Comparison of ENCODE assay signal across 26 cellular contexts in genomic region chr17:82011617-82012481, GRCh38. TPM values are rescaled to one million over a fixed set of nuclear protein-coding genes. Genes with fewer than 3 reads are reported as not detected.
DNase-seq lines count a peak whose midpoint lies in the region; ATAC-seq, FAIRE-seq and TF ChIP-seq lines count a peak whose summit lies in the region.
"Had no signal": no experiment of that assay in that cellular context is flagged by ENCODE, and none has a peak within 500 bp of the region (broad histone marks: within the 10 kb centered on the region; RNA-seq: fewer than 3 reads in every experiment).

No MANE protein-coding gene starts in this region.

- no peak for ATAC-seq in heart left ventricle
- ATAC-seq in upper lobe of right lung = no peak
- ATAC-seq: activated naive CD8-positive, alpha-beta T cell treated with anti-CD3 and anti-CD28 coated beads, Interleukin-2, amount 50 U/mL, for 24 hours had no signal

- H2AK5ac ChIP-seq in H1 (ENCODE audit: low read depth, low read length) (no peak overlapping the region), neuronal stem cell (ENCODE audit: low read depth, low read length) (no peak overlapping the region)

- no peaks in the 10 kb centered on the region for H3K23me2 ChIP-seq in H1 (ENCODE audit: low read depth, low read length)

- H2BK20ac ChIP-seq in H1 (ENCODE audit: low read length) = no peak overlapping the region

- H3K23ac ChIP-seq in H1 (ENCODE audit: insufficient read length) = no peak overlapping the region
- H3K23ac ChIP-seq in neuronal stem cell (ENCODE audit: low read depth, low read length, poor library complexity) = peak overlapping the region; percentile 80

- H3K27me3 ChIP-seq in heart left ventricle (no peaks in the 10 kb centered on the region), right atrium auricular region (no peaks in the 10 kb centered on the region), H1 (replicated peaks in 1 of 4; ENCODE audit: control insufficient read depth in 3 of 4, extremely low read depth in 1 of 4, insufficient read depth in 3 of 4, low read length in 3 of 4) (no peaks in the 10 kb centered on the region), neuronal stem cell (ENCODE audit: control insufficient read depth in 3 of 3, insufficient read depth in 3 of 3, low read depth in 1 of 3, low read length in 3 of 3) (no peaks in the 10 kb centered on the region), upper lobe of right lung (no peaks in the 10 kb centered on the region)

- no peak for TF ChIP-seq EP300 in H1 (IDR thresholded peaks at IDR 0.05; ENCODE audit: borderline replicate concordance in 1 of 2, low read depth in 2 of 2, low read length in 2 of 2)

- POLR2A ChIA-PET in H1 (lab: Charles Lee; ENCODE audit: partially characterized antibody) = interaction anchor here (1.0 to 1.7 kb wide), 3 partner anchors 10 to 11 kb away, joined by 3 to 4 read pairs (median 3); partner anchors contain the start of gene CENPX

- no peak overlapping the region for H3K4me3 ChIP-seq in heart left ventricle
- no peak overlapping the region for H3K4me3 ChIP-seq in right atrium auricular region
- H3K4me3 ChIP-seq in H1 (ENCODE audit: extremely low read depth in 1 of 4, insufficient read depth in 2 of 4, low read depth in 3 of 4, low read length in 4 of 4) = no peak overlapping the region
- no peak overlapping the region for H3K4me3 ChIP-seq in neuronal stem cell (ENCODE audit: low read length in 2 of 2)
- no peak overlapping the region for H3K4me3 ChIP-seq in upper lobe of right lung

- no peak for DNase-seq in heart left ventricle
- DNase-seq in right atrium auricular region (ENCODE audit: low spot score) = no peak
- no peak for DNase-seq in H1 (ENCODE audit: low read depth in 1 of 2, low spot score in 2 of 2)
- no peak for DNase-seq in neuronal stem cell (ENCODE audit: low spot score)
- no peak for DNase-seq in upper lobe of right lung
- DNase-seq in NCI-H526 (lab: John Stamatoyannopoulos, UW) = no peak
- no peak for DNase-seq in ACHN
- no peak for DNase-seq in GM12892 (ENCODE audit: insufficient read length)
- DNase-seq: activated CD4-positive, alpha-beta memory T cell treated with anti-CD3 and anti-CD28 coated beads, Interleukin-2, amount 10 ng/mL, durations not matched to agents 7 days and 5 days; activated CD8-positive, alpha-beta memory T cell treated with anti-CD3 and anti-CD28 coated beads, Interleukin-2, amount 50 U/mL, for 4 hours; activated naive CD4-positive, alpha-beta T cell; activated naive CD8-positive, alpha-beta T cell treated with anti-CD3 and anti-CD28 coated beads, Interleukin-2, amount 50 U/mL, for 24 hours; caudate nucleus; CD4-positive, alpha-beta T cell; glutamatergic neuron; GOT3; MM.1S; NCI-H2029 treated with DMSO at 0.1 percent for 48 hours; NCI-H69; SIG-M5; stimulated activated CD4-positive, alpha-beta T cell treated with anti-CD3 and anti-CD28 coated beads, Interleukin-4, amount 100 ng/mL, for 1 hour had no signal

- CTCF ChIA-PET in H1 (lab: Charles Lee; ENCODE audit: partially characterized antibody) = interaction anchor here (0.9 to 1.8 kb wide), 4 partner anchors 9 to 52 kb away, joined by 3 to 7 read pairs (median 6); no protein-coding TSS in a partner anchor

- no peak overlapping the region for H4K91ac ChIP-seq in H1 (replicated peaks; ENCODE audit: insufficient read length, low read length)
- no peak overlapping the region for H4K91ac ChIP-seq in neuronal stem cell (ENCODE audit: low read depth, low read length, poor library complexity)

- TF ChIP-seq CTCF in heart left ventricle (IDR thresholded peaks at IDR 0.05) (no peak), right atrium auricular region (IDR thresholded peaks at IDR 0.05) (no peak), H1 (IDR thresholded peaks at IDR 0.05; ENCODE audit: control extremely low read depth in 1 of 3, insufficient read depth in 1 of 3, low read depth in 1 of 3, low read length in 3 of 3) (no peak), upper lobe of right lung (IDR thresholded peaks at IDR 0.05) (no peak)

- H3K79me2 ChIP-seq in H1 (ENCODE audit: control insufficient read depth in 1 of 2, insufficient read depth in 2 of 2, low read length in 2 of 2) = no peaks in the 10 kb centered on the region
- H3K79me2 ChIP-seq: parathyroid adenoma had no signal

- no peaks in the 10 kb centered on the region for H3K9me3 ChIP-seq in heart left ventricle
- no peaks in the 10 kb centered on the region for H3K9me3 ChIP-seq in right atrium auricular region
- no peaks in the 10 kb centered on the region for H3K9me3 ChIP-seq in H1 (ENCODE audit: insufficient read depth in 2 of 2, low read depth in 1 of 2, low read length in 1 of 2)
- H3K9me3 ChIP-seq in neuronal stem cell (replicated peaks in 1 of 2; ENCODE audit: control insufficient read depth in 2 of 2, insufficient read depth in 1 of 2, low read depth in 1 of 2, low read length in 2 of 2) = no peaks in the 10 kb centered on the region
- H3K9me3 ChIP-seq in upper lobe of right lung = no peaks in the 10 kb centered on the region

- H4K8ac ChIP-seq in H1 (ENCODE audit: extremely low read depth, insufficient read depth, low read length) (peak overlapping the region; percentile 51), neuronal stem cell (ENCODE audit: low read depth, low read length) (no peak overlapping the region)

- no peak overlapping the region for H3K4me2 ChIP-seq in H1 (ENCODE audit: insufficient read depth in 1 of 2, low read depth in 2 of 2, low read length in 2 of 2)
- no peak overlapping the region for H3K4me2 ChIP-seq in neuronal stem cell (ENCODE audit: insufficient read depth, low read length, poor library complexity, severe bottlenecking)
- H3K4me2 ChIP-seq: KMS-11 had no signal

- intact Hi-C loops in heart left ventricle (cut with DNase I) = no loop called here
- intact Hi-C loops in upper lobe of right lung (cut with DNase I) = no loop called here

- H2BK15ac ChIP-seq in H1 (ENCODE audit: low read length) = no peak overlapping the region
- no peak overlapping the region for H2BK15ac ChIP-seq in neuronal stem cell (ENCODE audit: low read length)

- H3K36me3 ChIP-seq in heart left ventricle (peaks cover 0 to 9% (median 0%) of the 10 kb centered on the region in 9 donors), right atrium auricular region (no peaks in the 10 kb centered on the region), H1 (ENCODE audit: control insufficient read depth in 2 of 4, insufficient read depth in 4 of 4, low read length in 3 of 4) (no peaks in the 10 kb centered on the region; a peak in 2 of 8 replicates), neuronal stem cell (replicated peaks in 1 of 2; ENCODE audit: control insufficient read depth in 2 of 2, insufficient read depth in 2 of 2, low read length in 2 of 2) (peaks cover 1 to 4% of the 10 kb centered on the region in 2 donors), upper lobe of right lung (no peaks in the 10 kb centered on the region)

- H3K14ac ChIP-seq in H1 (ENCODE audit: insufficient read length) = no peak overlapping the region
- peak overlapping the region; percentile 38 for H3K14ac ChIP-seq in neuronal stem cell (ENCODE audit: low read length)

- no peak overlapping the region for H3K56ac ChIP-seq in H1 (replicated peaks; ENCODE audit: insufficient read length, low read depth, low read length)

- in situ Hi-C loops in ACHN (cut with HindIII; ENCODE audit: low pct_ligation_motif_present, low pct_unique_long_range_greater_than_20kb, low sequenced_read_pairs) = no loop called here

- WGBS in heart left ventricle, 4 donors = 85 to 88% (median 87%) methylated on average over 29 to 35 of the region's 35 CpGs
- WGBS in H1 (ENCODE audit: extremely low coverage in 1 of 2, insufficient coverage in 1 of 2, insufficient read length in 1 of 2, insufficient replicate concordance in 2 of 2, low coverage in 1 of 2, low lambda C conversion rate in 2 of 2, missing lambda C conversion rate in 1 of 2), 2 experiments = 91% methylated on average over 31 of the region's 35 CpGs; no CpG with 5 or more reads in 1 of the 2 experiments
- WGBS in neuronal stem cell (ENCODE audit: extremely low coverage in 2 of 2, insufficient read length in 2 of 2, insufficient replicate concordance in 1 of 2), 2 donors = no CpG with 5 or more reads among the region's 35 CpGs

- no peak for TF ChIP-seq RAD21 in H1 (IDR thresholded peaks at IDR 0.05 in 1 of 2, conservative IDR thresholded peaks at IDR 0.05 in 1 of 2; ENCODE audit: low read depth in 2 of 2, low read length in 2 of 2)

- H3K27ac ChIP-seq in heart left ventricle = peak overlapping the region; percentile 67 to 96 (median 90)
- H3K27ac ChIP-seq in right atrium auricular region = peak overlapping the region in 1 of 2 donors; percentile 75
- H3K27ac ChIP-seq in H1 (ENCODE audit: low read depth, low read length) = no peak overlapping the region
- no peak overlapping the region for H3K27ac ChIP-seq in neuronal stem cell (replicated peaks; ENCODE audit: low read length)
- H3K27ac ChIP-seq in upper lobe of right lung = peak overlapping the region; percentile 78
- H3K27ac ChIP-seq: KMS-11, parathyroid adenoma had no signal

- H3K4me1 ChIP-seq in heart left ventricle (peaks cover 0 to 52% (median 13%) of the 10 kb centered on the region in 12 donors), right atrium auricular region (peaks cover 0 to 21% of the 10 kb centered on the region in 2 donors), H1 (replicated peaks in 1 of 4; ENCODE audit: control insufficient read depth in 3 of 4, insufficient read depth in 4 of 4, low read length in 3 of 4) (0 out of 7 replicates have a peak, but pooled peaks cover 0 to 1% (median 0%) of the 10 kb centered on the region in 4 experiments), neuronal stem cell (ENCODE audit: control insufficient read depth in 2 of 2, insufficient read depth in 1 of 2, low read depth in 1 of 2, low read length in 2 of 2) (peaks cover 0 to 15% of the 10 kb centered on the region in 2 donors), upper lobe of right lung (peaks cover 3% of the 10 kb centered on the region)
- H3K4me1 ChIP-seq: parathyroid adenoma had no signal

- peaks cover 4 to 7% of the 10 kb centered on the region in 2 experiments for H4K20me1 ChIP-seq in H1 (replicated peaks in 1 of 2; ENCODE audit: control insufficient read depth in 1 of 2, insufficient read depth in 2 of 2, low read length in 2 of 2)

- no peak overlapping the region; the same call in 1 of the 2 replicates for H2BK5ac ChIP-seq in H1 (ENCODE audit: low read depth, low read length)
- H2BK5ac ChIP-seq in neuronal stem cell (ENCODE audit: low read length) = no peak overlapping the region

- H2AFZ ChIP-seq in H1 (ENCODE audit: low read length) (no peak overlapping the region), neuronal stem cell (ENCODE audit: low read length) (no peak overlapping the region)
- H2AFZ ChIP-seq: parathyroid adenoma had no signal

- H4K5ac ChIP-seq in H1 (ENCODE audit: insufficient read length, low read depth, low read length) = no peak overlapping the region

- FAIRE-seq in H1 (lab: Jason Lieb, UNC) (no peak), GM12892 (lab: Jason Lieb, UNC) (no peak)
- FAIRE-seq: HTR-8/SVneo, keratinocyte had no signal

- no peak overlapping the region for H3K9ac ChIP-seq in H1 (replicated peaks in 1 of 4; ENCODE audit: extremely low read depth in 1 of 4, low read depth in 3 of 4, low read length in 3 of 4)
- no peak overlapping the region for H3K9ac ChIP-seq in neuronal stem cell (ENCODE audit: low read depth, low read length, poor library complexity)
- H3K9ac ChIP-seq: KMS-11, parathyroid adenoma had no signal

- no peak overlapping the region for H2BK120ac ChIP-seq in H1 (replicated peaks; ENCODE audit: low read depth, low read length)
- H2BK120ac ChIP-seq in neuronal stem cell (ENCODE audit: low read depth, low read length) = no peak overlapping the region

- no peak for TF ChIP-seq POLR2A in heart left ventricle (IDR thresholded peaks at IDR 0.05)
- no peak for TF ChIP-seq POLR2A in H1 (IDR thresholded peaks at IDR 0.05; ENCODE audit: control extremely low read depth in 1 of 2, low read depth in 2 of 2, low read length in 2 of 2)
- TF ChIP-seq POLR2A in GM12892 (IDR thresholded peaks at IDR 0.05; ENCODE audit: low read depth, low read length) = no peak

- H2BK12ac ChIP-seq in H1 (ENCODE audit: low read depth, low read length) (no peak overlapping the region), neuronal stem cell (ENCODE audit: low read length) (no peak overlapping the region)

- H3K4ac ChIP-seq in H1 (replicated peaks; ENCODE audit: insufficient read length, low read depth, low read length) (no peak overlapping the region), neuronal stem cell (ENCODE audit: low read length) (no peak overlapping the region)

- H3K79me1 ChIP-seq in H1 (ENCODE audit: low read depth, low read length) (no peaks in the 10 kb centered on the region; the same call in 1 of the 2 replicates), neuronal stem cell (ENCODE audit: low read depth, low read length) (no peaks in the 10 kb centered on the region)

- no peak overlapping the region for H3K18ac ChIP-seq in H1 (ENCODE audit: extremely low read depth, low read length)
- H3K18ac ChIP-seq in neuronal stem cell (ENCODE audit: low read length) = no peak overlapping the region

RNA-seq across cellular contexts. Expression of gene CENPX, which starts 10.8 kb away (rescaled TPM):
- total RNA-seq in heart left ventricle (10 to 100 TPM; 16.8 to 62.0 (median 23.8) TPM), right atrium auricular region (10 to 100 TPM; 36.5 to 47.6 TPM), upper lobe of right lung (40.2 TPM)
- polyA plus RNA-seq in heart left ventricle (100 to 1,000 TPM in 1 of 2 donors, 10 to 100 TPM in 1; 37.3 to 126 TPM), H1 (2011; rRNA removed) (122 and 133 TPM in 2 replicates)
- 111 and 116 TPM in 2 replicates for total RNA-seq in H1 (2021; fragmentation: NEBNext Ultra II Directional; extraction: Animal tissue kit (Norgen Biotek cat#: 25700))
- polyA plus RNA-seq in H1 (2011; cell fraction: cytosol; rRNA removed) = 131 TPM
- polyA plus RNA-seq in H1 (2011; cell fraction: nucleus; rRNA removed) = 145 TPM
- 94.8 to 140 TPM (median 130 TPM) in 4 replicates for polyA plus RNA-seq in H1 (2012, experiment 1 of 2)
- 158 TPM for polyA plus RNA-seq in H1 (2012, experiment 2 of 2)
- polyA plus RNA-seq in H1 (2013, experiment 1 of 2) = 61.6 TPM
- polyA plus RNA-seq in H1 (2013, experiment 2 of 2) = 59.1 TPM
- 21.3 and 26.4 TPM in 2 replicates for polyA minus RNA-seq in H1 (2011; rRNA and poly(A)+ RNA removed)
- polyA minus RNA-seq in H1 (2011; cell fraction: cytosol; rRNA and poly(A)+ RNA removed) = 35.9 TPM
- 36.4 TPM for polyA minus RNA-seq in H1 (2011; cell fraction: nucleus; rRNA and poly(A)+ RNA removed)
- 45.1 TPM for polyA plus RNA-seq in neuronal stem cell (2013, experiment 1 of 2)
- polyA plus RNA-seq in neuronal stem cell (2013, experiment 2 of 2) = 45.1 TPM
- polyA plus RNA-seq in GM12892 (2012; ENCODE audit: missing spikeins) = 67.6 TPM

RNA-seq across cellular contexts. Expression of gene LRRC45, which starts 11.3 kb away (rescaled TPM):
- total RNA-seq in heart left ventricle (1 to 10 TPM; 2.9 to 7.5 (median 5.6) TPM), right atrium auricular region (1 to 10 TPM; 4.7 to 4.9 TPM), upper lobe of right lung (12.2 TPM)
- polyA plus RNA-seq in heart left ventricle (1 to 10 TPM; 5.1 to 8.6 TPM), H1 (2011; rRNA removed) (11.5 and 17.3 TPM in 2 replicates)
- 28.2 and 29.0 TPM in 2 replicates for total RNA-seq in H1 (2021; fragmentation: NEBNext Ultra II Directional; extraction: Animal tissue kit (Norgen Biotek cat#: 25700))
- 23.7 TPM for polyA plus RNA-seq in H1 (2011; cell fraction: cytosol; rRNA removed)
- 96.6 TPM for polyA plus RNA-seq in H1 (2011; cell fraction: nucleus; rRNA removed)
- 15.2 to 25.5 TPM (median 25.4 TPM) in 4 replicates for polyA plus RNA-seq in H1 (2012, experiment 1 of 2)
- polyA plus RNA-seq in H1 (2012, experiment 2 of 2) = 17.3 TPM
- 14.7 TPM for polyA plus RNA-seq in H1 (2013, experiment 1 of 2)
- polyA plus RNA-seq in H1 (2013, experiment 2 of 2) = 13.4 TPM
- polyA minus RNA-seq in H1 (2011; rRNA and poly(A)+ RNA removed) = 7.8 and 8.0 TPM in 2 replicates
- polyA minus RNA-seq in H1 (2011; cell fraction: cytosol; rRNA and poly(A)+ RNA removed) = 14.1 TPM
- 21.5 TPM for polyA minus RNA-seq in H1 (2011; cell fraction: nucleus; rRNA and poly(A)+ RNA removed)
- 13.2 TPM for polyA plus RNA-seq in neuronal stem cell (2013, experiment 1 of 2)
- polyA plus RNA-seq in neuronal stem cell (2013, experiment 2 of 2) = 12.5 TPM
- 10.8 TPM for polyA plus RNA-seq in GM12892 (2012; ENCODE audit: missing spikeins)

RNA-seq across cellular contexts. Expression of gene RAC3, which starts 19.6 kb away (rescaled TPM):
- total RNA-seq in heart left ventricle (1 to 10 TPM in 7 of 9 donors, under 1 TPM in 2; 0.76 to 2.6 (median 1.5) TPM), right atrium auricular region (1 to 10 TPM in 1 of 2 donors, under 1 TPM in 1; 0.93 to 2.6 TPM), upper lobe of right lung (3.4 TPM)
- polyA plus RNA-seq in heart left ventricle (1 to 10 TPM; 1.2 to 2.0 TPM), H1 (2011; rRNA removed) (299 and 520 TPM in 2 replicates)
- total RNA-seq in H1 (2021; fragmentation: NEBNext Ultra II Directional; extraction: Animal tissue kit (Norgen Biotek cat#: 25700)) = 167 and 177 TPM in 2 replicates
- 290 TPM for polyA plus RNA-seq in H1 (2011; cell fraction: cytosol; rRNA removed)
- polyA plus RNA-seq in H1 (2011; cell fraction: nucleus; rRNA removed) = 408 TPM
- polyA plus RNA-seq in H1 (2012, experiment 1 of 2) = 93.2 to 160 TPM (median 150 TPM) in 4 replicates
- polyA plus RNA-seq in H1 (2012, experiment 2 of 2) = 143 TPM
- polyA plus RNA-seq in H1 (2013, experiment 1 of 2) = 141 TPM
- 139 TPM for polyA plus RNA-seq in H1 (2013, experiment 2 of 2)
- polyA minus RNA-seq in H1 (2011; rRNA and poly(A)+ RNA removed) = 54.1 and 62.9 TPM in 2 replicates
- 82.6 TPM for polyA minus RNA-seq in H1 (2011; cell fraction: cytosol; rRNA and poly(A)+ RNA removed)
- 83.3 TPM for polyA minus RNA-seq in H1 (2011; cell fraction: nucleus; rRNA and poly(A)+ RNA removed)
- 61.3 TPM for polyA plus RNA-seq in neuronal stem cell (2013, experiment 1 of 2)
- 55.7 TPM for polyA plus RNA-seq in neuronal stem cell (2013, experiment 2 of 2)
- 2.2 TPM for polyA plus RNA-seq in GM12892 (2012; ENCODE audit: missing spikeins)
- total RNA-seq: A172 had no signal

RNA-seq across cellular contexts. Expression of gene DCXR, which starts 25.6 kb away (rescaled TPM):
- total RNA-seq in heart left ventricle (100 to 1,000 TPM; 139 to 312 (median 185) TPM), right atrium auricular region (100 to 1,000 TPM; 169 to 213 TPM), upper lobe of right lung (143 TPM)
- polyA plus RNA-seq in heart left ventricle (100 to 1,000 TPM; 243 to 246 TPM), H1 (2011; rRNA removed) (212 and 338 TPM in 2 replicates)
- total RNA-seq in H1 (2021; fragmentation: NEBNext Ultra II Directional; extraction: Animal tissue kit (Norgen Biotek cat#: 25700)) = 96.3 and 110 TPM in 2 replicates
- polyA plus RNA-seq in H1 (2011; cell fraction: cytosol; rRNA removed) = 163 TPM
- 167 TPM for polyA plus RNA-seq in H1 (2011; cell fraction: nucleus; rRNA removed)
- polyA plus RNA-seq in H1 (2012, experiment 1 of 2) = 92.1 to 118 TPM (median 110 TPM) in 4 replicates
- polyA plus RNA-seq in H1 (2012, experiment 2 of 2) = 187 TPM
- polyA plus RNA-seq in H1 (2013, experiment 1 of 2) = 57.6 TPM
- 58.1 TPM for polyA plus RNA-seq in H1 (2013, experiment 2 of 2)
- polyA minus RNA-seq in H1 (2011; rRNA and poly(A)+ RNA removed) = 35.5 and 81.7 TPM in 2 replicates
- polyA minus RNA-seq in H1 (2011; cell fraction: cytosol; rRNA and poly(A)+ RNA removed) = 40.5 TPM
- 31.1 TPM for polyA minus RNA-seq in H1 (2011; cell fraction: nucleus; rRNA and poly(A)+ RNA removed)
- 72.9 TPM for polyA plus RNA-seq in neuronal stem cell (2013, experiment 1 of 2)
- 72.2 TPM for polyA plus RNA-seq in neuronal stem cell (2013, experiment 2 of 2)
- polyA plus RNA-seq in GM12892 (2012; ENCODE audit: missing spikeins) = 55.0 TPM

RNA-seq across cellular contexts. Expression of gene ASPSCR1, which starts 34.4 kb away (rescaled TPM):
- total RNA-seq in heart left ventricle (10 to 100 TPM; 15.1 to 27.8 (median 22.5) TPM), right atrium auricular region (10 to 100 TPM; 14.1 to 18.8 TPM), upper lobe of right lung (50.3 TPM)
- polyA plus RNA-seq in heart left ventricle (10 to 100 TPM; 39.2 to 43.6 TPM), H1 (2011; rRNA removed) (33.3 and 54.6 TPM in 2 replicates)
- 41.8 and 43.7 TPM in 2 replicates for total RNA-seq in H1 (2021; fragmentation: NEBNext Ultra II Directional; extraction: Animal tissue kit (Norgen Biotek cat#: 25700))
- polyA plus RNA-seq in H1 (2011; cell fraction: cytosol; rRNA removed) = 43.7 TPM
- polyA plus RNA-seq in H1 (2011; cell fraction: nucleus; rRNA removed) = 133 TPM
- 24.0 to 39.4 TPM (median 37.1 TPM) in 4 replicates for polyA plus RNA-seq in H1 (2012, experiment 1 of 2)
- 26.0 TPM for polyA plus RNA-seq in H1 (2012, experiment 2 of 2)
- polyA plus RNA-seq in H1 (2013, experiment 1 of 2) = 30.1 TPM
- polyA plus RNA-seq in H1 (2013, experiment 2 of 2) = 24.4 TPM
- 8.9 and 13.5 TPM in 2 replicates for polyA minus RNA-seq in H1 (2011; rRNA and poly(A)+ RNA removed)
- polyA minus RNA-seq in H1 (2011; cell fraction: cytosol; rRNA and poly(A)+ RNA removed) = 40.8 TPM
- 50.0 TPM for polyA minus RNA-seq in H1 (2011; cell fraction: nucleus; rRNA and poly(A)+ RNA removed)
- polyA plus RNA-seq in neuronal stem cell (2013, experiment 1 of 2) = 21.8 TPM
- polyA plus RNA-seq in neuronal stem cell (2013, experiment 2 of 2) = 24.2 TPM
- polyA plus RNA-seq in GM12892 (2012; ENCODE audit: missing spikeins) = 12.7 TPM

Comparison
In these comparisons a context has a peak if more than half of its experiments do, and no peak if none do; other contexts are left out.
1. H3K27ac ChIP-seq: peak in heart left ventricle (12 of 12) and upper lobe of right lung (single experiment); none in H1 (single experiment) and neuronal stem cell (single experiment).
2. RNA of gene RAC3, which starts 19.6 kb away (total RNA-seq): 167 to 177 TPM in H1; 3.4 TPM in upper lobe of right lung (single experiment), 0.93 to 2.6 TPM in right atrium auricular region and 0.76 to 2.6 TPM in heart left ventricle; every median in the first group is over 10 times any median in the second.